1 cellular context compared by ENCODE assay signal in the genomic region with DNA sequence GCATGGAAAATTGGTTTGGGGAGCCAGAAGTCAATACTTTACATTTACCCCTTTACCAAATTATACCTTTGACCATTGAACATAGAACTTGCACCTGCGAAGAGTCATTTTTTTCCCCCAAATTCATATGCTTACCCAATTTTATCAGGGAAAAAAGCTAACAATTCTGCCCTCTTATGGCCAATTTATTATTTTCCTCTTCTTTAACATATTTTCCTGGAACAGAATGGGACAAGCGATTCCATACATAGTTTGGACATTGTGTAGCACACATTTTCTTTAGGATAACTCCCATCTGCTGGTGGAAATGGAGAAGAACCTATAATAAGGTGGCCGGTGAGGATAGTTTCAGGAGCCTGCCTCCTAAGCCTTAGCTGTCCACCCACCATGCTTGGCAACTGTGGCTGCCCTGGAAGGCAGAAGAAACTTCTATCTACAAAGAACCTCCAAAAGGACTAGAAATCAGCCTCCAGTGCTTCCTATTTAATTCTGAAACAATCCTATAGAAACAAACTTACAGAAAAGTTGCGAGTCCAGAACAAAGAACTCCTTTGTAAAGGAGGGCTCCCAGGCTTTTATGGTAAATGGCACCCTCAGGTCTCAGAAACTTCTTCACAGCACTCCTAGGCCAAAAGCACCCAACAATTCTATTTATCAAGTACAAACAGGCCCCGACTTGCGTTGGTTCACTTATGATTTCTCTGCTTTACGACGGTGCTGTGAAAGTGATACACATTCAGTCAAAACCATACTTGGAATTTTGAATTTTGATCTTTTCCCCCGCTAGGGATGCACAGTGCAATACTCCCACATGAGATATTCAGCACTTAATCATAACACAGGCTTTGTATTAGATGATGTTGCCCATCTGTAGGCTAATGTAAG.
TF ChIP-seq lines count a peak whose summit lies in the region.

No MANE protein-coding gene starts in this region.

TF ChIP-seq in SK-N-SH treated with all-trans-retinoic acid at 6 μM for 48 hours, 23 proteins besides CTCF, POLR2A, EP300 and RAD21 (continued from another document):
- TF ChIP-seq, protein P1, sequence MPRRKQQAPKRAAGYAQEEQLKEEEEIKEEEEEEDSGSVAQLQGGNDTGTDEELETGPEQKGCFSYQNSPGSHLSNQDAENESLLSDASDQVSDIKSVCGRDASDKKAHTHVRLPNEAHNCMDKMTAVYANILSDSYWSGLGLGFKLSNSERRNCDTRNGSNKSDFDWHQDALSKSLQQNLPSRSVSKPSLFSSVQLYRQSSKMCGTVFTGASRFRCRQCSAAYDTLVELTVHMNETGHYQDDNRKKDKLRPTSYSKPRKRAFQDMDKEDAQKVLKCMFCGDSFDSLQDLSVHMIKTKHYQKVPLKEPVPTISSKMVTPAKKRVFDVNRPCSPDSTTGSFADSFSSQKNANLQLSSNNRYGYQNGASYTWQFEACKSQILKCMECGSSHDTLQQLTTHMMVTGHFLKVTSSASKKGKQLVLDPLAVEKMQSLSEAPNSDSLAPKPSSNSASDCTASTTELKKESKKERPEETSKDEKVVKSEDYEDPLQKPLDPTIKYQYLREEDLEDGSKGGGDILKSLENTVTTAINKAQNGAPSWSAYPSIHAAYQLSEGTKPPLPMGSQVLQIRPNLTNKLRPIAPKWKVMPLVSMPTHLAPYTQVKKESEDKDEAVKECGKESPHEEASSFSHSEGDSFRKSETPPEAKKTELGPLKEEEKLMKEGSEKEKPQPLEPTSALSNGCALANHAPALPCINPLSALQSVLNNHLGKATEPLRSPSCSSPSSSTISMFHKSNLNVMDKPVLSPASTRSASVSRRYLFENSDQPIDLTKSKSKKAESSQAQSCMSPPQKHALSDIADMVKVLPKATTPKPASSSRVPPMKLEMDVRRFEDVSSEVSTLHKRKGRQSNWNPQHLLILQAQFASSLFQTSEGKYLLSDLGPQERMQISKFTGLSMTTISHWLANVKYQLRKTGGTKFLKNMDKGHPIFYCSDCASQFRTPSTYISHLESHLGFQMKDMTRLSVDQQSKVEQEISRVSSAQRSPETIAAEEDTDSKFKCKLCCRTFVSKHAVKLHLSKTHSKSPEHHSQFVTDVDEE (CRISPR knock-in tag; IDR thresholded peaks at IDR 0.05): no peak
- no peak for TF ChIP-seq ZFP3 (CRISPR knock-in tag; IDR thresholded peaks at IDR 0.05)
